In genomic region chr14:73591690-73592448, GRCh38 we compare ENCODE assay signal across 9 cellular contexts. TPM values are rescaled to one million over a fixed set of nuclear protein-coding genes. Genes with fewer than 3 reads are reported as not detected.
DNase-seq lines count a peak whose midpoint lies in the region; TF ChIP-seq lines count a peak whose summit lies in the region.
"Had no signal": no experiment of that assay in that cellular context is flagged by ENCODE, and none has a peak within 500 bp of the region (broad histone marks: within the 10 kb centered on the region; RNA-seq: fewer than 3 reads in every experiment).

ACOT4 (plus strand) TSS chr14:73591873; CDS start chr14:73591960, 87 bp downstream.

- peaks cover 18% of the 10 kb centered on the region for H3K4me1 Mint-ChIP-seq in activated CD4-positive, alpha-beta T cell treated with anti-CD3 and anti-CD28 coated beads, Interleukin-2, amount 10 ng/mL, durations not matched to agents 7 days and 5 days

- peak; percentile 11; the same call in 1 of the 2 replicates for TF ChIP-seq RAD21 in Ishikawa (IDR thresholded peaks at IDR 0.05; ENCODE audit: low read depth)

- H3K27me3 ChIP-seq in effector memory CD4-positive, alpha-beta T cell (replicated peaks; ENCODE audit: control insufficient read depth, insufficient read depth, low read length, poor library complexity, severe bottlenecking), result no peaks in the 10 kb centered on the region

- H3K36me3 ChIP-seq in effector memory CD4-positive, alpha-beta T cell (ENCODE audit: control insufficient read depth, insufficient read depth, low read length), result no peaks in the 10 kb centered on the region

- POLR2A ChIA-PET in activated CD4-positive, alpha-beta T cell treated with anti-CD3 and anti-CD28 coated beads, Interleukin-2, amount 10 ng/mL, durations not matched to agents 7 days and 5 days (lab: Charles Lee), result interaction anchor here (1.0 kb wide), 1 partner anchor 23 kb away, joined by 3 read pairs; the partner anchor contains the start of gene ACOT2

- peaks cover 1% of the 10 kb centered on the region for H3K36me3 Mint-ChIP-seq in activated CD4-positive, alpha-beta T cell treated with anti-CD3 and anti-CD28 coated beads, Interleukin-2, amount 10 ng/mL, durations not matched to agents 7 days and 5 days (ENCODE audit: low read depth)

- peak within 1 kb of the TSS; percentile 60 for H3K27ac ChIP-seq in effector memory CD4-positive, alpha-beta T cell (ENCODE audit: insufficient read depth, low read length, poor library complexity, severe bottlenecking)
- H3K27ac ChIP-seq: C4-2B had no signal

- DNase-seq in NCI-H146 (lab: John Stamatoyannopoulos, UW) (peak; percentile 50), NCI-H146 treated with DMSO at 0.1 percent for 48 hours (lab: John Stamatoyannopoulos, UW; ENCODE audit: unreplicated experiment) (no peak), mesenteric fat pad (ENCODE audit: low spot score) (peak; percentile 87), SIG-M5 treated with dmso at 0.1 percent for 504 hours (lab: John Stamatoyannopoulos, UW; ENCODE audit: unreplicated experiment) (no peak)
- peak; percentile 45 for DNase-seq in activated CD4-positive, alpha-beta T cell treated with anti-CD3 and anti-CD28 coated beads, Interleukin-2, amount 10 ng/mL, durations not matched to agents 7 days and 5 days
- DNase-seq in effector memory CD4-positive, alpha-beta T cell, result peak; percentile 13 to 37 (median 27)
- peak; percentile 44 for DNase-seq in stimulated activated naive CD4-positive, alpha-beta T cell treated with Interleukin-2 at 50 U/mL for 16 hours (lab: John Stamatoyannopoulos, UW)

- H3K4me3 Mint-ChIP-seq in activated CD4-positive, alpha-beta T cell treated with anti-CD3 and anti-CD28 coated beads, Interleukin-2, amount 10 ng/mL, durations not matched to agents 7 days and 5 days, result peak within 1 kb of the TSS; percentile 66

- H3K27ac Mint-ChIP-seq in activated CD4-positive, alpha-beta T cell treated with anti-CD3 and anti-CD28 coated beads, Interleukin-2, amount 10 ng/mL, durations not matched to agents 7 days and 5 days, result peak within 1 kb of the TSS; percentile 79

- no peaks in the 10 kb centered on the region for H3K9me3 ChIP-seq in effector memory CD4-positive, alpha-beta T cell (ENCODE audit: control insufficient read depth, low read length)

- H3K9me3 Mint-ChIP-seq in activated CD4-positive, alpha-beta T cell treated with anti-CD3 and anti-CD28 coated beads, Interleukin-2, amount 10 ng/mL, durations not matched to agents 7 days and 5 days, result peaks cover 4% of the 10 kb centered on the region

- peak within 1 kb of the TSS; percentile 80 for H3K4me3 ChIP-seq in effector memory CD4-positive, alpha-beta T cell (ENCODE audit: insufficient read depth, low read depth, low read length, poor library complexity, severe bottlenecking)

- no peak for TF ChIP-seq EP300 in Ishikawa (IDR thresholded peaks at IDR 0.05; ENCODE audit: borderline replicate concordance)

- CTCF ChIA-PET in activated CD4-positive, alpha-beta T cell treated with anti-CD3 and anti-CD28 coated beads, Interleukin-2, amount 10 ng/mL, durations not matched to agents 7 days and 5 days (lab: Charles Lee), result interaction anchor here (1.2 to 2.0 kb wide), 3 partner anchors 13 to 24 kb away, joined by 3 to 7 read pairs (median 3); partner anchors contain the start of gene ACOT2

- H3K27me3 Mint-ChIP-seq in activated CD4-positive, alpha-beta T cell treated with anti-CD3 and anti-CD28 coated beads, Interleukin-2, amount 10 ng/mL, durations not matched to agents 7 days and 5 days, result no peaks in the 10 kb centered on the region

- no peaks in the 10 kb centered on the region for H3K4me1 ChIP-seq in effector memory CD4-positive, alpha-beta T cell (ENCODE audit: control insufficient read depth, insufficient read depth, low read length, poor library complexity, severe bottlenecking)

TF ChIP-seq in Ishikawa, 13 proteins besides CTCF, POLR2A, EP300 and RAD21:
- TF ChIP-seq ZBTB7A (IDR thresholded peaks at IDR 0.05; ENCODE audit: low read depth) (no peak), TAF1 (IDR thresholded peaks at IDR 0.05; ENCODE audit: low read depth) (peak; percentile 43), TEAD4 (IDR thresholded peaks at IDR 0.05) (no peak), YY1 (IDR thresholded peaks at IDR 0.05; ENCODE audit: low read depth) (0 out of 2 replicates have a peak, but pooled peaks have one; percentile 24), FOXM1 (IDR thresholded peaks at IDR 0.05; ENCODE audit: borderline replicate concordance, low read depth) (no peak)
- TF ChIP-seq, protein P1, sequence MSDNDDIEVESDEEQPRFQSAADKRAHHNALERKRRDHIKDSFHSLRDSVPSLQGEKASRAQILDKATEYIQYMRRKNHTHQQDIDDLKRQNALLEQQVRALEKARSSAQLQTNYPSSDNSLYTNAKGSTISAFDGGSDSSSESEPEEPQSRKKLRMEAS (IDR thresholded peaks at IDR 0.05), result peak; percentile 91

RNA-seq across cellular contexts. Expression of gene ACOT4, which starts in this region (rescaled TPM):
- 1 to 10 TPM; 1.4 to 1.6 TPM for total RNA-seq in activated CD4-positive, alpha-beta T cell treated with anti-CD3 and anti-CD28 coated beads, Interleukin-2, amount 10 ng/mL, durations not matched to agents 7 days and 5 days
- 4.9 TPM for total RNA-seq in mesenteric fat pad

Comparison
In these comparisons a context has a peak if more than half of its experiments do, and no peak if none do; other contexts are left out.
1. DNase-seq: peak in NCI-H146 (single experiment), activated CD4-positive, alpha-beta T cell treated with anti-CD3 and anti-CD28 coated beads, Interleukin-2, amount 10 ng/mL, durations not matched to agents 7 days and 5 days (single experiment), effector memory CD4-positive, alpha-beta T cell (3 of 3), mesenteric fat pad (single experiment) and stimulated activated naive CD4-positive, alpha-beta T cell treated with Interleukin-2 at 50 U/mL for 16 hours (single experiment); none in NCI-H146 treated with DMSO at 0.1 percent for 48 hours (single experiment) and SIG-M5 treated with dmso at 0.1 percent for 504 hours (single experiment).